17 cellular contexts compared by ENCODE assay signal in genomic region chrX:137547291-137547690, GRCh38. TPM values are rescaled to one million over a fixed set of nuclear protein-coding genes. Genes with fewer than 3 reads are reported as not detected.
"Had no signal": no experiment of that assay in that cellular context is flagged by ENCODE, and none has a peak within 500 bp of the region (broad histone marks: within the 10 kb centered on the region; RNA-seq: fewer than 3 reads in every experiment).

No MANE protein-coding gene starts in this region.

- H3K27ac ChIP-seq: heart left ventricle, psoas muscle, stomach, testis, upper lobe of right lung had no signal

- H3K4me3 ChIP-seq: heart left ventricle, psoas muscle, stomach, testis, upper lobe of right lung had no signal

- H3K4me1 Mint-ChIP-seq: immature natural killer cell had no signal

- H3K4me3 Mint-ChIP-seq: immature natural killer cell had no signal

- H3K36me3 ChIP-seq: heart left ventricle, stomach, upper lobe of right lung had no signal

- H3K27me3 ChIP-seq: testis had no signal

- ATAC-seq: heart left ventricle, psoas muscle, sciatic nerve, upper lobe of right lung had no signal

- H3K27ac Mint-ChIP-seq: immature natural killer cell, nephron had no signal

- DNase-seq: activated CD4-positive, alpha-beta T cell treated with anti-CD3 and anti-CD28 coated beads, Interleukin-2, amount 50 U/mL, for 1 hour; activated naive CD4-positive, alpha-beta T cell; aorta; effector memory CD4-positive, alpha-beta T cell; heart left ventricle; immature natural killer cell; psoas muscle; stimulated activated CD4-positive, alpha-beta T cell treated with anti-CD3 and anti-CD28 coated beads, Interleukin-1b, Interleukin-23, amount 100 ng/mL, for 48 hours; stomach; testis; upper lobe of right lung had no signal

- H3K4me1 ChIP-seq: psoas muscle, testis, upper lobe of right lung had no signal

- H3K9me3 ChIP-seq: heart left ventricle, psoas muscle, testis, upper lobe of right lung had no signal

RNA-seq across cellular contexts. Expression of gene ZIC3, which starts 18.6 kb away (rescaled TPM):
- total RNA-seq: activated CD8-positive, alpha-beta memory T cell treated with anti-CD3 and anti-CD28 coated beads for 36 hours; aorta; heart left ventricle; lower leg skin; osteoblast; psoas muscle; sciatic nerve; stomach; T-helper 2 cell treated with Interferon-gamma antibody and Interleukin-4, amounts not matched to agents 100 ng/mL and 5 ng/mL, for 36 hours; upper lobe of right lung had no signal
- polyA plus RNA-seq: heart left ventricle, immature natural killer cell, psoas muscle, stomach had no signal
